In genomic region chr1:234970731-234971476, GRCh38 we compare ENCODE assay signal across 8 cellular contexts.
DNase-seq lines count a peak whose midpoint lies in the region; TF ChIP-seq lines count a peak whose summit lies in the region.

No MANE protein-coding gene starts in this region.

- CTCF ChIA-PET in activated naive CD4-positive, alpha-beta T cell treated with anti-CD3 and anti-CD28 coated beads, Interleukin-2, amount 10 ng/mL, durations not matched to agents 7 days and 5 days (lab: Charles Lee): interaction anchor here (0.8 to 1.7 kb wide), 6 partner anchors 10 to 472 kb away, joined by 3 to 5 read pairs (median 4); no protein-coding TSS in a partner anchor

- H3K27me3 ChIP-seq in left ventricle myocardium inferior (ENCODE audit: low read depth): no peaks in the 10 kb centered on the region

- no peaks in the 10 kb centered on the region for H3K36me3 ChIP-seq in left ventricle myocardium inferior

- intact Hi-C loops in left ventricle myocardium inferior (cut with micrococcal nuclease): no loop called here

- H3K4me3 ChIP-seq in left ventricle myocardium inferior: peak overlapping the region; percentile 51

- no peak for DNase-seq in activated naive CD4-positive, alpha-beta T cell treated with anti-CD3 and anti-CD28 coated beads, Interleukin-2, amount 10 ng/mL, durations not matched to agents 7 days and 5 days
- DNase-seq in activated naive CD4-positive, alpha-beta T cell treated with Interleukin-2 at 50 U/mL for 16 hours: no peak
- DNase-seq in NCI-H146 (lab: John Stamatoyannopoulos, UW) (peak; percentile 51), amniotic epithelial cell (ENCODE audit: low read depth) (peak; percentile 89), left ventricle myocardium inferior (peak; percentile 78), progenitor cell of endocrine pancreas (ENCODE audit: low spot score, unreplicated experiment) (no peak), cortex of kidney (lab: John Stamatoyannopoulos, UW) (no peak)
- DNase-seq in NK-92 treated with Interleukin-12 subunit alpha and Interleukin-12 subunit beta, amount 100 ng/mL, for 24 hours (lab: John Stamatoyannopoulos, UW): no peak

- peak overlapping the region; percentile 6 for H3K27ac Mint-ChIP-seq in activated naive CD4-positive, alpha-beta T cell treated with anti-CD3 and anti-CD28 coated beads, Interleukin-2, amount 10 ng/mL, durations not matched to agents 7 days and 5 days
- H3K27ac Mint-ChIP-seq in progenitor cell of endocrine pancreas: peak overlapping the region; percentile 96

- TF ChIP-seq CTCF in left ventricle myocardium inferior (IDR thresholded peaks at IDR 0.05; ENCODE audit: borderline replicate concordance): no peak
- TF ChIP-seq CTCF in progenitor cell of endocrine pancreas (IDR thresholded peaks at IDR 0.05; ENCODE audit: unreplicated experiment): no peak

- no peaks in the 10 kb centered on the region for H3K36me3 Mint-ChIP-seq in activated naive CD4-positive, alpha-beta T cell treated with anti-CD3 and anti-CD28 coated beads, Interleukin-2, amount 10 ng/mL, durations not matched to agents 7 days and 5 days
- H3K36me3 Mint-ChIP-seq in progenitor cell of endocrine pancreas (ENCODE audit: insufficient read depth): no peaks in the 10 kb centered on the region

- H3K9me3 ChIP-seq in left ventricle myocardium inferior (replicated peaks): no peaks in the 10 kb centered on the region

- H3K4me3 Mint-ChIP-seq in activated naive CD4-positive, alpha-beta T cell treated with anti-CD3 and anti-CD28 coated beads, Interleukin-2, amount 10 ng/mL, durations not matched to agents 7 days and 5 days: no peak overlapping the region
- H3K4me3 Mint-ChIP-seq in progenitor cell of endocrine pancreas (ENCODE audit: low read depth): peak overlapping the region; percentile 6

- H3K27ac ChIP-seq in left ventricle myocardium inferior (replicated peaks): peak overlapping the region; percentile 87

- no peaks in the 10 kb centered on the region for H3K27me3 Mint-ChIP-seq in activated naive CD4-positive, alpha-beta T cell treated with anti-CD3 and anti-CD28 coated beads, Interleukin-2, amount 10 ng/mL, durations not matched to agents 7 days and 5 days
- no peaks in the 10 kb centered on the region for H3K27me3 Mint-ChIP-seq in progenitor cell of endocrine pancreas

- H3K4me1 Mint-ChIP-seq in activated naive CD4-positive, alpha-beta T cell treated with anti-CD3 and anti-CD28 coated beads, Interleukin-2, amount 10 ng/mL, durations not matched to agents 7 days and 5 days: peaks cover 43% of the 10 kb centered on the region
- peaks cover 51% of the 10 kb centered on the region for H3K4me1 Mint-ChIP-seq in progenitor cell of endocrine pancreas (ENCODE audit: low read depth)

- H3K9me3 Mint-ChIP-seq in activated naive CD4-positive, alpha-beta T cell treated with anti-CD3 and anti-CD28 coated beads, Interleukin-2, amount 10 ng/mL, durations not matched to agents 7 days and 5 days: peaks cover 3% of the 10 kb centered on the region
- no peaks in the 10 kb centered on the region for H3K9me3 Mint-ChIP-seq in progenitor cell of endocrine pancreas (ENCODE audit: low read depth)

- peaks cover 41% of the 10 kb centered on the region for H3K4me1 ChIP-seq in left ventricle myocardium inferior

Comparison
In these comparisons a context has a peak if more than half of its experiments do, and no peak if none do; other contexts are left out.
1. DNase-seq: peak in NCI-H146 (single experiment), amniotic epithelial cell (single experiment) and left ventricle myocardium inferior (single experiment); none in activated naive CD4-positive, alpha-beta T cell treated with anti-CD3 and anti-CD28 coated beads, Interleukin-2, amount 10 ng/mL, durations not matched to agents 7 days and 5 days (single experiment), activated naive CD4-positive, alpha-beta T cell treated with Interleukin-2 at 50 U/mL for 16 hours (single experiment), progenitor cell of endocrine pancreas (single experiment), NK-92 treated with Interleukin-12 subunit alpha and Interleukin-12 subunit beta, amount 100 ng/mL, for 24 hours (single experiment) and cortex of kidney (single experiment).